Comparison of ENCODE assay signal across 7 cellular contexts in the genomic region with DNA sequence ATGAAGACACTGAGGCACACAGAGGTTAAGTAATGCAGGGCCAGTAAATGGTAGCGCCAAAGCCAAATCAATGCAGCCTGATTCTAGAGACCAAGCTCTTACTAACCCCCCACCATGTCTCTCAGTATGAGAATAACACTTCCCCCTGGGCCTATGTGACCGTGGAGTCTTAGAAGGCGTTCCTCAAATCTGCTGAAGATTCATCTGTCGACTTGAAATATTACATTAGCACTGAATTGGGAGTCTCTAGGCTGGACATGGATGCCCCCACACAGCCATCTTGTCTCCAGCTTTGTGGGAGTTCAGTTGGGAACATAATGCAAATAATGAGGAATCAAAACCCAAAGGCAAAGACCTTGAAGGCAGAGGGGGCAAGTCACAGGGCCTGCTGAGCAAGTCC.
"Had no signal": no experiment of that assay in that cellular context is flagged by ENCODE, and none has a peak within 500 bp of the region (broad histone marks: within the 10 kb centered on the region; RNA-seq: fewer than 3 reads in every experiment).

No MANE protein-coding gene starts in this region.

- DNase-seq: HFFc6, KBM-7 had no signal

- H3K36me3 ChIP-seq: HAP-1 had no signal

- ATAC-seq: GM23338, HCT116, HepG2 had no signal

- H3K9me3 ChIP-seq: HAP-1 had no signal

- H3K4me1 ChIP-seq: HAP-1 had no signal

- H3K4me3 ChIP-seq: GM23338, HAP-1 had no signal

- H3K27ac ChIP-seq: HL-60 had no signal
